Comparison of ENCODE assay signal across 7 cellular contexts in the genomic region with DNA sequence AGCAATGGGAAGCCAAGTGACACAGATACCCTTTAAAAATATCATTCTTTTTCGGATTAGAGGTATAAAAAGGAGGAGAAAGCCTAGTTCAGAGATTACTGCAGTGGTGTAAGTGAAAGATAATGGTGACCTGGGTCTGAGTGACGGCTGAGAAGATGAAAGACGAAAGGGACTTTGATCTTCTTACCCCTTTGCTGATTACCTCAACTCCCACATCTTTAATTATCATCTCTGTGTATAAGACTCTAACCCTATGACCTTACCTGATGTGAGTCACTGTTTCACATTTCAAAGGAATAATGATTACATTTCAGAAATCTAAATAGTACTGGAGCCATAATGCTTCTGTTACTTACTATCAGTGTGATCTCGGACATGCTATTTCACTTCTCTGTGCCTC. TPM values are rescaled to one million over a fixed set of nuclear protein-coding genes. Genes with fewer than 3 reads are reported as not detected.
"Had no signal": no experiment of that assay in that cellular context is flagged by ENCODE, and none has a peak within 500 bp of the region (broad histone marks: within the 10 kb centered on the region; RNA-seq: fewer than 3 reads in every experiment).

No MANE protein-coding gene starts in this region.

- ATAC-seq: GM23338 had no signal

- FAIRE-seq: H1, H54, HTR-8/SVneo had no signal

- H3K9me3 Mint-ChIP-seq: GM23338, H9 had no signal

- H3K4me3 Mint-ChIP-seq: GM23338, H9 had no signal

- H3K4me3 ChIP-seq: GM23338 had no signal

- H3K27ac Mint-ChIP-seq: GM23338, H9 had no signal

- DNase-seq: H9, HCEC 1CT, IMR-90 had no signal

RNA-seq across cellular contexts. Expression of a gene that starts 21.4 kb away (rescaled TPM):
- total RNA-seq: GM23338, IMR-90 had no signal
- polyA plus RNA-seq: GM23338 had no signal

RNA-seq across cellular contexts. Expression of a gene that starts 27.7 kb away (rescaled TPM):
- total RNA-seq: GM23338, H1, IMR-90 had no signal
- polyA plus RNA-seq: GM23338, IMR-90 had no signal
